ENCODE assay signal across 22 cellular contexts in the genomic region with DNA sequence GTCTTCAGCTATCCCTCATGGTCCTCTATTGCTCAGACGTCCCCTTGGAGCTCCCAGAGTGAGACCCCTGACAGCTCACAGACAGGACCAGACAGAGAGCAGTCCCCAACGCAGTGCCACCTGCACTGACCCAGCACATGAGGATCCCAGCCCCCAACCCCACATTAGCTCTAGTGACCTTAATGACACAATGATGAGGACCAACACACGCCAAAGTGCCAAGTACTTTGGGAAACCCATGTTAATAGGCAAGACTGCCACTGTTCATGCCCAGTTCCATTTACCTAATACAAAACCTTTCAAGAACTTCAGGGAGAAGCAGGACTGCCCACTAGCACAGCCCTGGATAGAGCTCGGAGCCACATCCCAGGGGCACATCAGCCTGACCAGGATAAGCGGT. TPM values are rescaled to one million over a fixed set of nuclear protein-coding genes. Genes with fewer than 3 reads are reported as not detected.
DNase-seq lines count a peak whose midpoint lies in the region; ATAC-seq and TF ChIP-seq lines count a peak whose summit lies in the region.
"Had no signal": no experiment of that assay in that cellular context is flagged by ENCODE, and none has a peak within 500 bp of the region (broad histone marks: within the 10 kb centered on the region; RNA-seq: fewer than 3 reads in every experiment).

No MANE protein-coding gene starts in this region.

- H2AFZ ChIP-seq in neuronal stem cell (ENCODE audit: low read length), result no peak overlapping the region

- H2BK5ac ChIP-seq in neuronal stem cell (ENCODE audit: low read length), result no peak overlapping the region

- H2BK120ac ChIP-seq in neuronal stem cell (ENCODE audit: low read depth, low read length), result no peak overlapping the region

- ATAC-seq in GM18867 (IDR thresholded peaks at IDR 0.05; ENCODE audit: unreplicated experiment), result no peak
- ATAC-seq: A549; CD8-positive, alpha-beta T cell; GM12878 had no signal

- H3K4me1 ChIP-seq in HEK293 (ENCODE audit: control insufficient read depth, insufficient read depth, low read length) (0 out of 2 replicates have a peak, but pooled peaks cover 4% of the 10 kb centered on the region), neuronal stem cell (ENCODE audit: control insufficient read depth in 2 of 2, insufficient read depth in 1 of 2, low read depth in 1 of 2, low read length in 2 of 2) (peaks cover 13 to 16% of the 10 kb centered on the region in 2 donors)
- H3K4me1 ChIP-seq: Caco-2 had no signal

- DNase-seq in DMS53 (lab: John Stamatoyannopoulos, UW) (peak; percentile 18), DMS53 treated with DMSO at 0.1 percent for 48 hours (lab: John Stamatoyannopoulos, UW; ENCODE audit: unreplicated experiment) (no peak), endothelial cell (ENCODE audit: low spot score) (no peak), neuronal stem cell (ENCODE audit: low spot score) (no peak), Ammon's horn (ENCODE audit: low spot score) (no peak), SIG-M5 (lab: John Stamatoyannopoulos, UW) (no peak)
- DNase-seq: 8988T; ACHN; AML-193; Caco-2; CD4-positive, CD25-positive, alpha-beta regulatory T cell; CD8-positive, alpha-beta T cell; DMS79; EL; GDM1; GOT3 had no signal

- no CpG with 5 or more reads among the region's 5 CpGs for WGBS in neuronal stem cell (ENCODE audit: extremely low coverage in 2 of 2, insufficient read length in 2 of 2, insufficient replicate concordance in 1 of 2), 2 donors

- POLR2A ChIA-PET in HEK293 (lab: Yijun Ruan, JAX), result no interaction called here

- H2AK5ac ChIP-seq in neuronal stem cell (ENCODE audit: low read depth, low read length), result no peak overlapping the region

- H3K4me3 ChIP-seq in HEK293 (ENCODE audit: low read depth, low read length) (no peak overlapping the region), neuronal stem cell (ENCODE audit: low read length in 2 of 2) (no peak overlapping the region)
- H3K4me3 ChIP-seq: A549, GM12878, HAP-1 had no signal

- H2BK15ac ChIP-seq in neuronal stem cell (ENCODE audit: low read length), result no peak overlapping the region

- H3K18ac ChIP-seq in neuronal stem cell (ENCODE audit: low read length), result no peak overlapping the region

- H3K23ac ChIP-seq in neuronal stem cell (ENCODE audit: low read depth, low read length, poor library complexity), result peak overlapping the region; percentile 77

- H3K36me3 Mint-ChIP-seq in endothelial cell (ENCODE audit: low read depth, unreplicated experiment), result peaks cover 36% of the 10 kb centered on the region
- H3K36me3 Mint-ChIP-seq: CD4-positive, CD25-positive, alpha-beta regulatory T cell; CD8-positive, alpha-beta T cell had no signal

- H3K27ac ChIP-seq in HEK293 (ENCODE audit: extremely low read depth, low read depth, low read length), result no peak overlapping the region
- no peak overlapping the region for H3K27ac ChIP-seq in neuronal stem cell (replicated peaks; ENCODE audit: low read length)
- H3K27ac ChIP-seq: A549, C4-2B had no signal

- H3K27me3 ChIP-seq in neuronal stem cell (ENCODE audit: control insufficient read depth in 3 of 3, insufficient read depth in 3 of 3, low read depth in 1 of 3, low read length in 3 of 3), result no peaks in the 10 kb centered on the region

- no peaks in the 10 kb centered on the region for H3K9me3 Mint-ChIP-seq in endothelial cell (ENCODE audit: unreplicated experiment)

- H3K4me2 ChIP-seq in neuronal stem cell (ENCODE audit: insufficient read depth, low read length, poor library complexity, severe bottlenecking), result no peak overlapping the region
- H3K4me2 ChIP-seq: A549 had no signal

- no peaks in the 10 kb centered on the region for H3K36me3 ChIP-seq in HEK293 (ENCODE audit: control insufficient read depth in 2 of 2, insufficient read depth in 1 of 2, low read length in 2 of 2)
- peaks cover 0 to 5% of the 10 kb centered on the region in 2 donors for H3K36me3 ChIP-seq in neuronal stem cell (replicated peaks in 1 of 2; ENCODE audit: control insufficient read depth in 2 of 2, insufficient read depth in 2 of 2, low read length in 2 of 2)

- peaks cover 58% of the 10 kb centered on the region for H3K4me1 Mint-ChIP-seq in endothelial cell (ENCODE audit: unreplicated experiment)

- no peak overlapping the region for H3K4ac ChIP-seq in neuronal stem cell (ENCODE audit: low read length)

- H4K8ac ChIP-seq in neuronal stem cell (ENCODE audit: low read depth, low read length), result no peak overlapping the region

- no peak overlapping the region for H3K14ac ChIP-seq in neuronal stem cell (ENCODE audit: low read length)

- no peak overlapping the region for H3K9ac ChIP-seq in neuronal stem cell (ENCODE audit: low read depth, low read length, poor library complexity)

- no peaks in the 10 kb centered on the region for H3K9me3 ChIP-seq in HEK293 (ENCODE audit: control insufficient read depth, insufficient read depth, low read depth, low read length)
- peaks cover 19 to 40% of the 10 kb centered on the region in 2 donors for H3K9me3 ChIP-seq in neuronal stem cell (replicated peaks in 1 of 2; ENCODE audit: control insufficient read depth in 2 of 2, insufficient read depth in 1 of 2, low read depth in 1 of 2, low read length in 2 of 2)
- H3K9me3 ChIP-seq: Caco-2 had no signal

- H3K27ac Mint-ChIP-seq in endothelial cell (ENCODE audit: unreplicated experiment), result no peak overlapping the region
- H3K27ac Mint-ChIP-seq: CD4-positive, CD25-positive, alpha-beta regulatory T cell; CD8-positive, alpha-beta T cell had no signal

- H4K91ac ChIP-seq in neuronal stem cell (ENCODE audit: low read depth, low read length, poor library complexity), result no peak overlapping the region

- peak overlapping the region; percentile 10 for H2BK12ac ChIP-seq in neuronal stem cell (ENCODE audit: low read length)

- no peak for TF ChIP-seq CTCF in HEK293 (tag by site-specific recombination; IDR thresholded peaks at IDR 0.05)
- TF ChIP-seq CTCF in endothelial cell (IDR thresholded peaks at IDR 0.05; ENCODE audit: unreplicated experiment), result no peak

- CTCF ChIA-PET in HEK293 (lab: Yijun Ruan, JAX), result interaction anchor here (0.6 to 0.8 kb wide), 2 partner anchors 14 to 200 kb away, joined by 3 read pairs; no protein-coding TSS in a partner anchor

- peaks cover 12% of the 10 kb centered on the region for H3K27me3 Mint-ChIP-seq in endothelial cell (ENCODE audit: unreplicated experiment)

- H3K79me1 ChIP-seq in neuronal stem cell (ENCODE audit: low read depth, low read length), result peaks cover 12% of the 10 kb centered on the region

- H3K4me3 Mint-ChIP-seq in endothelial cell (ENCODE audit: unreplicated experiment), result peak overlapping the region; percentile 40
- H3K4me3 Mint-ChIP-seq: CD4-positive, CD25-positive, alpha-beta regulatory T cell; CD8-positive, alpha-beta T cell had no signal

TF ChIP-seq in HEK293, 187 proteins besides CTCF, POLR2A, EP300 and RAD21 (continues in another document):
- no peak for TF ChIP-seq ZNF324 (tag by site-specific recombination; IDR thresholded peaks at IDR 0.05)
- TF ChIP-seq EGR2 (tag by site-specific recombination; IDR thresholded peaks at IDR 0.05; ENCODE audit: low read depth), result no peak
- TF ChIP-seq ZNF133 (tag by site-specific recombination; IDR thresholded peaks at IDR 0.05), result peak; percentile 98
- no peak for TF ChIP-seq ZNF518A (tag by site-specific recombination; conservative IDR thresholded peaks at IDR 0.05; ENCODE audit: low read depth)
- TF ChIP-seq ZNF501 (tag by site-specific recombination; IDR thresholded peaks at IDR 0.05), result no peak
- no peak for TF ChIP-seq ZNF654 (tag by site-specific recombination; IDR thresholded peaks at IDR 0.05; ENCODE audit: low read depth)
- no peak for TF ChIP-seq KLF16 (tag by site-specific recombination; IDR thresholded peaks at IDR 0.05)
- TF ChIP-seq SETDB1 (IDR thresholded peaks at IDR 0.05; ENCODE audit: insufficient read length, low read length), result peak; percentile 50
- TF ChIP-seq GLIS2 (tag by site-specific recombination; IDR thresholded peaks at IDR 0.05), result no peak

RNA-seq across cellular contexts. Expression of gene GRB10, which starts 5.7 kb away (rescaled TPM):
- total RNA-seq in endothelial cell (ENCODE audit: unreplicated experiment), result 164 TPM
- polyA plus RNA-seq in neuronal stem cell (2013, experiment 1 of 2), result 55.9 TPM
- 55.2 TPM for polyA plus RNA-seq in neuronal stem cell (2013, experiment 2 of 2)
